ENCODE assay signal across 19 cellular contexts in the genomic region with DNA sequence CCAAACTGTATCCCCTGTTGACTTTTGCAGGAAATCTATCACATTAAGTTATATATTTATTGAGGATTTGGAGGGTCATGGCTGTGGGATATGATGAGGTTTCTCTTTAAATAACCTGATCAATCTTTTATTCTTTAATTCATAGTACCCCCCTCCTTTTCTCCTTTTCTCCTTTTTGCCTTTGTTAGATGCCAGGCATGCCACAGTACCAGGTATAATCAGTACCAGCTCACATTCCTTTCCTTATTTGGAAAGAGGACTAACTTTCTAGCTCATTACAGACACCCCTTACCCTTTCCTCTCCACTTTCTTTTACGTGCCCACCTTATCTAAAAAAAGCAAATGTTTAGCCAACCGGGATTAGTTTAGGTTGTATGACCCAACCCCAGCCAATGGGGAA.
DNase-seq lines count a peak whose midpoint lies in the region; TF ChIP-seq lines count a peak whose summit lies in the region.
"Had no signal": no experiment of that assay in that cellular context is flagged by ENCODE, and none has a peak within 500 bp of the region (broad histone marks: within the 10 kb centered on the region; RNA-seq: fewer than 3 reads in every experiment).

No MANE protein-coding gene starts in this region.

- H3K27me3 Mint-ChIP-seq in HFFc6 (ENCODE audit: insufficient read depth) = no peaks in the 10 kb centered on the region

- peak overlapping the region; percentile 44; the same call in 1 of the 2 replicates for H3K4me3 Mint-ChIP-seq in HFFc6
- H3K4me3 Mint-ChIP-seq: CD14-positive monocyte had no signal

- peaks cover 35% of the 10 kb centered on the region for H3K4me1 Mint-ChIP-seq in HFFc6 (ENCODE audit: low read depth)
- H3K4me1 Mint-ChIP-seq: CD14-positive monocyte had no signal

- H3K27ac ChIP-seq in C4-2B (peak overlapping the region; percentile 13; the same call in 1 of the 2 replicates), coronary artery (no peak overlapping the region)
- H3K27ac ChIP-seq: HL-60, KMS-11 had no signal

- no peaks in the 10 kb centered on the region for H3K9me3 Mint-ChIP-seq in HFFc6

- no peaks in the 10 kb centered on the region for H3K36me3 Mint-ChIP-seq in HFFc6 (ENCODE audit: low read depth)
- H3K36me3 Mint-ChIP-seq: CD14-positive monocyte had no signal

- peak overlapping the region; percentile 36; the same call in 1 of the 2 replicates for H3K27ac Mint-ChIP-seq in HFFc6
- H3K27ac Mint-ChIP-seq: CD14-positive monocyte had no signal

- no peak for TF ChIP-seq CTCF in C4-2B (conservative IDR thresholded peaks at IDR 0.05)
- TF ChIP-seq CTCF in HFFc6 (IDR thresholded peaks at IDR 0.05) = no peak
- TF ChIP-seq CTCF in foreskin fibroblast (IDR thresholded peaks at IDR 0.05; ENCODE audit: low read depth, low read length) = no peak
- TF ChIP-seq CTCF in coronary artery (IDR thresholded peaks at IDR 0.05) = no peak

- DNase-seq in HFFc6 (no peak), astrocyte of the hippocampus (ENCODE audit: low read depth, low spot score) (peak; percentile 19), renal cortical epithelial cell (ENCODE audit: low read depth) (peak; percentile 11), foreskin fibroblast (no peak), coronary artery (ENCODE audit: low spot score) (no peak), AG08395 (ENCODE audit: low spot score) (no peak)
- DNase-seq: DMS53, GDM1, NCI-H1105, NCI-H146, NCI-H2029 treated with DMSO at 0.1 percent for 48 hours, NCI-H2171, NCI-H345, NCI-H524, NCI-H82 had no signal

- H3K4me3 ChIP-seq in foreskin fibroblast (ENCODE audit: low read depth in 1 of 2, low read length in 2 of 2) (no peak overlapping the region), coronary artery (no peak overlapping the region)

Comparison
In these comparisons a context has a peak if more than half of its experiments do, and no peak if none do; other contexts are left out.
1. DNase-seq: peak in astrocyte of the hippocampus (single experiment) and renal cortical epithelial cell (single experiment); none in HFFc6 (single experiment), foreskin fibroblast (0 of 2), coronary artery (single experiment) and AG08395 (single experiment).